ENCODE assay signal across 8 cellular contexts in the genomic region with DNA sequence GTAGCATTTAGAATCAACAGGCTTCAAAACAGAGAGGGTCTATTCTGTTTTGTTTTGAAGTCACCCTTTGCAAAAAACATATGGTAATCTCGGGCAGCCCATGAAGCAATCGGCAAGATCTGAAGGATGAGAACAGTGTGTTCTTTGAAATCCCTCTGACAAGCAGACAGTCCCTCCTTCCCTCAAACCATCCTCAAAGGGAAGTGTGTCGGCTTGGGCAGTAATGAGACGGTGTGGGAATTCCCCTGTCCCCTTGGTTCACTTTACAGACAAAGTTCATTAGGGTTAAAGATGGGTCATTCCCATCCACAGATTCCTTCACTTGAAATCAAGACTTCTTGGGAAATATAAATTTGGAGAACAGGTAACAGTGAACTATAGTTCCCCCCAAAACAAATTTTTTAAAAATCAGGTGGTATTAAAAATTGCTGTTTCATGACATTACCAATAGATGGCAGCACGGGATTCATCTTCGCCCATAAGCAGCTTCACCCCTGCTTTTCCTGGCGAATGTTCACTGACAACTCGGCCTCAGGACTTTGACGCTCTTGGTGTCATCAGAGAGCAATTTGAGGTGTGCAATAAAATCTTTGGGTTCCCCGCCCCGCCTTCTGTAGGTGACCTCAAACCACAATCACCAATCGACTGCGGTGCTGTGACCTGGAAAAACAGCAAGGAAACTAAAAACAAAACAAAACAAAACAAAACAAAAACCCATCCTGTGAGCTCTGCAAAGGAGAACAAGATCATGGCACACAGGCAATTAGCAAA.
DNase-seq lines count a peak whose midpoint lies in the region; ATAC-seq, FAIRE-seq and TF ChIP-seq lines count a peak whose summit lies in the region.

No MANE protein-coding gene starts in this region.

- no peak overlapping the region for H3K4me3 ChIP-seq in BE2C (ENCODE audit: low read depth, low read length)

- H3K36me3 Mint-ChIP-seq in activated CD4-positive, alpha-beta memory T cell treated with anti-CD3 and anti-CD28 coated beads, Interleukin-2, amount 10 ng/mL, durations not matched to agents 7 days and 5 days (ENCODE audit: low read depth): peaks cover 11% of the 10 kb centered on the region
- peaks cover 31% of the 10 kb centered on the region for H3K36me3 Mint-ChIP-seq in effector memory CD8-positive, alpha-beta T cell (ENCODE audit: insufficient read depth)

- peak; percentile 96 for FAIRE-seq in GM19239 (lab: Jason Lieb, UNC)

- peak overlapping the region; percentile 86 for H3K27ac Mint-ChIP-seq in activated CD4-positive, alpha-beta memory T cell treated with anti-CD3 and anti-CD28 coated beads, Interleukin-2, amount 10 ng/mL, durations not matched to agents 7 days and 5 days
- H3K27ac Mint-ChIP-seq in effector memory CD8-positive, alpha-beta T cell: peak overlapping the region; percentile 99

- TF ChIP-seq CTCF in BE2C (IDR thresholded peaks at IDR 0.05; ENCODE audit: low read depth, low read length): peak; percentile 75

- DNase-seq in BE2C: peak; percentile 47
- peak; percentile 33 for DNase-seq in GM19239 (ENCODE audit: insufficient read length, low spot score)
- peak; percentile 77 for DNase-seq in NCI-H82 (lab: John Stamatoyannopoulos, UW)
- peak; percentile 91 for DNase-seq in activated CD4-positive, alpha-beta memory T cell treated with anti-CD3 and anti-CD28 coated beads, Interleukin-2, amount 10 ng/mL, durations not matched to agents 7 days and 5 days
- peak; percentile 84 to 89 (median 85) for DNase-seq in effector memory CD8-positive, alpha-beta T cell
- DNase-seq in mucosa of gallbladder (ENCODE audit: low spot score): peak; percentile 84
- peak; percentile 76 for DNase-seq in stimulated activated CD8-positive, alpha-beta memory T cell treated with anti-CD3 and anti-CD28 coated beads, Interleukin-4, amount 100 ng/mL, for 48 hours

- H3K27me3 ChIP-seq in BE2C: peaks cover 4% of the 10 kb centered on the region

- no peaks in the 10 kb centered on the region for H3K4me1 ChIP-seq in BE2C

- no peaks in the 10 kb centered on the region for H3K27me3 Mint-ChIP-seq in activated CD4-positive, alpha-beta memory T cell treated with anti-CD3 and anti-CD28 coated beads, Interleukin-2, amount 10 ng/mL, durations not matched to agents 7 days and 5 days
- no peaks in the 10 kb centered on the region for H3K27me3 Mint-ChIP-seq in effector memory CD8-positive, alpha-beta T cell

- peak; percentile 63 for ATAC-seq in HG03442 (IDR thresholded peaks at IDR 0.05; ENCODE audit: unreplicated experiment)
- ATAC-seq in effector memory CD8-positive, alpha-beta T cell (replicated peaks): peak; percentile 73

- H3K9me3 ChIP-seq in BE2C: no peaks in the 10 kb centered on the region

- POLR2A ChIA-PET in activated CD4-positive, alpha-beta memory T cell treated with anti-CD3 and anti-CD28 coated beads, Interleukin-2, amount 10 ng/mL, durations not matched to agents 7 days and 5 days (lab: Charles Lee): interaction anchor here (0.6 to 3.0 kb wide), 19 partner anchors 9 to 398 kb away, joined by 3 to 45 read pairs (median 4); partner anchors contain the start of gene TNFAIP3

- peaks cover 71% of the 10 kb centered on the region for H3K4me1 Mint-ChIP-seq in activated CD4-positive, alpha-beta memory T cell treated with anti-CD3 and anti-CD28 coated beads, Interleukin-2, amount 10 ng/mL, durations not matched to agents 7 days and 5 days
- peaks cover 42 to 52% of the 10 kb centered on the region in 2 donors for H3K4me1 Mint-ChIP-seq in effector memory CD8-positive, alpha-beta T cell (ENCODE audit: low read depth in 2 of 2)

- no peaks in the 10 kb centered on the region for H3K36me3 ChIP-seq in BE2C

- no peaks in the 10 kb centered on the region for H3K9me3 Mint-ChIP-seq in activated CD4-positive, alpha-beta memory T cell treated with anti-CD3 and anti-CD28 coated beads, Interleukin-2, amount 10 ng/mL, durations not matched to agents 7 days and 5 days
- peaks cover 0 to 4% of the 10 kb centered on the region in 2 donors for H3K9me3 Mint-ChIP-seq in effector memory CD8-positive, alpha-beta T cell

- CTCF ChIA-PET in activated CD4-positive, alpha-beta memory T cell treated with anti-CD3 and anti-CD28 coated beads, Interleukin-2, amount 10 ng/mL, durations not matched to agents 7 days and 5 days (lab: Charles Lee): interaction anchor here (0.7 to 4.1 kb wide), 30 partner anchors 8 to 401 kb away, joined by 3 to 53 read pairs (median 4); partner anchors contain the start of gene TNFAIP3

- H3K4me3 Mint-ChIP-seq in activated CD4-positive, alpha-beta memory T cell treated with anti-CD3 and anti-CD28 coated beads, Interleukin-2, amount 10 ng/mL, durations not matched to agents 7 days and 5 days: peak overlapping the region; percentile 59
- H3K4me3 Mint-ChIP-seq in effector memory CD8-positive, alpha-beta T cell: peak overlapping the region; percentile 45 to 68

Comparison
In these comparisons a context has a peak if more than half of its experiments do, and no peak if none do; other contexts are left out.
1. DNase-seq: peak in every context shown above with its lines; median percentile 91 in activated CD4-positive, alpha-beta memory T cell treated with anti-CD3 and anti-CD28 coated beads, Interleukin-2, amount 10 ng/mL, durations not matched to agents 7 days and 5 days; 85 in effector memory CD8-positive, alpha-beta T cell; 84 in mucosa of gallbladder; 77 in NCI-H82; 76 in stimulated activated CD8-positive, alpha-beta memory T cell treated with anti-CD3 and anti-CD28 coated beads, Interleukin-4, amount 100 ng/mL, for 48 hours; 47 in BE2C; 33 in GM19239.